In genomic region chr7:38880035-38880434, GRCh38 we compare ENCODE assay signal across 25 cellular contexts. TPM values are rescaled to one million over a fixed set of nuclear protein-coding genes. Genes with fewer than 3 reads are reported as not detected.
DNase-seq lines count a peak whose midpoint lies in the region; ATAC-seq and TF ChIP-seq lines count a peak whose summit lies in the region.
"Had no signal": no experiment of that assay in that cellular context is flagged by ENCODE, and none has a peak within 500 bp of the region (broad histone marks: within the 10 kb centered on the region; RNA-seq: fewer than 3 reads in every experiment).

No MANE protein-coding gene starts in this region.

- DNase-seq in natural killer cell (no peak), substantia nigra (lab: John Stamatoyannopoulos, UW) (no peak), NCI-H146 treated with DMSO at 0.1 percent for 48 hours (lab: John Stamatoyannopoulos, UW; ENCODE audit: unreplicated experiment) (no peak), CD14-positive monocyte (ENCODE audit: low spot score) (no peak)
- DNase-seq in natural killer cell treated with Interleukin-12 subunit alpha and Interleukin-12 subunit beta and Interleukin-15 and Interleukin-18, amount 100 ng/mL, for 72 hours (ENCODE audit: low spot score): no peak
- no peak for DNase-seq in effector memory CD8-positive, alpha-beta T cell
- no peak for DNase-seq in stimulated activated effector memory CD8-positive, alpha-beta T cell treated with anti-CD3 and anti-CD28 coated beads, Interleukin-12 subunit alpha, Interleukin-12 subunit beta, amount 100 ng/mL, for 72 hours (ENCODE audit: low spot score in 2 of 2)
- DNase-seq: 8988T; ACHN; CD4-positive, CD25-positive, alpha-beta regulatory T cell; GOT3; IMR-90; MM.1S; NCI-H1092 treated with DMSO at 0.1 percent for 48 hours; NCI-H1436 treated with DMSO at 0.1 percent for 48 hours; NCI-H1930; NCI-H446 treated with DMSO at 0.1 percent for 48 hours; NCI-H526; NK-92 treated with Interleukin-12 subunit alpha and Interleukin-12 subunit beta, amount 100 ng/mL, for 24 hours; PC-9; SJCRH30 had no signal

- peak; percentile 81 to 97 (median 91) for ATAC-seq in natural killer cell
- ATAC-seq in natural killer cell treated with Interleukin-12 subunit alpha and Interleukin-12 subunit beta and Interleukin-15 and Interleukin-18, amount 100 ng/mL, for 72 hours: no peak
- peak; percentile 87 for ATAC-seq in effector memory CD8-positive, alpha-beta T cell (replicated peaks)
- no peak for ATAC-seq in stimulated activated effector memory CD8-positive, alpha-beta T cell treated with anti-CD3 and anti-CD28 coated beads, Interleukin-12 subunit alpha, Interleukin-12 subunit beta, amount 100 ng/mL, for 72 hours
- ATAC-seq: Right ventricle myocardium inferior, SK-N-SH treated with all-trans-retinoic acid at 6 μM for 48 hours had no signal

- peak overlapping the region; percentile 3 for H3K27ac ChIP-seq in substantia nigra (ENCODE audit: low read depth, low read length, poor library complexity, severe bottlenecking)
- H3K27ac ChIP-seq: KMS-11, PC-9, SJCRH30 had no signal

- intact Hi-C loops in natural killer cell (cut with micrococcal nuclease): no loop called here
- intact Hi-C loops in CD14-positive monocyte (cut with micrococcal nuclease): no loop called here

- no peaks in the 10 kb centered on the region for H3K36me3 Mint-ChIP-seq in natural killer cell
- H3K36me3 Mint-ChIP-seq in natural killer cell treated with Interleukin-12 subunit alpha and Interleukin-12 subunit beta and Interleukin-15 and Interleukin-18, amount 100 ng/mL, for 72 hours: peaks cover 6% of the 10 kb centered on the region
- H3K36me3 Mint-ChIP-seq in brain: peaks cover 32% of the 10 kb centered on the region
- H3K36me3 Mint-ChIP-seq in effector memory CD8-positive, alpha-beta T cell (ENCODE audit: insufficient read depth): no peaks in the 10 kb centered on the region
- H3K36me3 Mint-ChIP-seq in stimulated activated effector memory CD8-positive, alpha-beta T cell treated with anti-CD3 and anti-CD28 coated beads, Interleukin-12 subunit alpha, Interleukin-12 subunit beta, amount 100 ng/mL, for 72 hours: no peaks in the 10 kb centered on the region
- peaks cover 15 to 27% of the 10 kb centered on the region in 2 donors for H3K36me3 Mint-ChIP-seq in CD14-positive monocyte

- H3K4me1 Mint-ChIP-seq in natural killer cell: peaks cover 48 to 55% of the 10 kb centered on the region in 2 donors
- H3K4me1 Mint-ChIP-seq in natural killer cell treated with Interleukin-12 subunit alpha and Interleukin-12 subunit beta and Interleukin-15 and Interleukin-18, amount 100 ng/mL, for 72 hours (ENCODE audit: low read depth in 2 of 2): peaks cover 40 to 47% of the 10 kb centered on the region in 2 donors
- H3K4me1 Mint-ChIP-seq in brain: peaks cover 46% of the 10 kb centered on the region
- peaks cover 36 to 55% of the 10 kb centered on the region in 2 donors for H3K4me1 Mint-ChIP-seq in effector memory CD8-positive, alpha-beta T cell (ENCODE audit: low read depth in 2 of 2)
- peaks cover 43% of the 10 kb centered on the region for H3K4me1 Mint-ChIP-seq in stimulated activated effector memory CD8-positive, alpha-beta T cell treated with anti-CD3 and anti-CD28 coated beads, Interleukin-12 subunit alpha, Interleukin-12 subunit beta, amount 100 ng/mL, for 72 hours
- peaks cover 22% of the 10 kb centered on the region for H3K4me1 Mint-ChIP-seq in CD14-positive monocyte

- H3K4me3 Mint-ChIP-seq in natural killer cell (no peak overlapping the region), brain (peak overlapping the region in 1 of 5 experiments; percentile 26), CD14-positive monocyte (no peak overlapping the region)
- no peak overlapping the region for H3K4me3 Mint-ChIP-seq in natural killer cell treated with Interleukin-12 subunit alpha and Interleukin-12 subunit beta and Interleukin-15 and Interleukin-18, amount 100 ng/mL, for 72 hours
- no peak overlapping the region for H3K4me3 Mint-ChIP-seq in effector memory CD8-positive, alpha-beta T cell
- no peak overlapping the region for H3K4me3 Mint-ChIP-seq in stimulated activated effector memory CD8-positive, alpha-beta T cell treated with anti-CD3 and anti-CD28 coated beads, Interleukin-12 subunit alpha, Interleukin-12 subunit beta, amount 100 ng/mL, for 72 hours
- H3K4me3 Mint-ChIP-seq: CD4-positive, CD25-positive, alpha-beta regulatory T cell had no signal

- H3K27ac Mint-ChIP-seq in natural killer cell: peak overlapping the region; percentile 63 to 80
- H3K27ac Mint-ChIP-seq in natural killer cell treated with Interleukin-12 subunit alpha and Interleukin-12 subunit beta and Interleukin-15 and Interleukin-18, amount 100 ng/mL, for 72 hours: no peak overlapping the region
- H3K27ac Mint-ChIP-seq in brain: peak overlapping the region; percentile 19 to 85 (median 39)
- peak overlapping the region in 1 of 2 donors; percentile 75 for H3K27ac Mint-ChIP-seq in effector memory CD8-positive, alpha-beta T cell
- H3K27ac Mint-ChIP-seq in stimulated activated effector memory CD8-positive, alpha-beta T cell treated with anti-CD3 and anti-CD28 coated beads, Interleukin-12 subunit alpha, Interleukin-12 subunit beta, amount 100 ng/mL, for 72 hours: no peak overlapping the region
- H3K27ac Mint-ChIP-seq in CD14-positive monocyte: no peak overlapping the region
- H3K27ac Mint-ChIP-seq: CD4-positive, CD25-positive, alpha-beta regulatory T cell had no signal

- H3K9me3 Mint-ChIP-seq in natural killer cell (no peaks in the 10 kb centered on the region), brain (no peaks in the 10 kb centered on the region), CD14-positive monocyte (no peaks in the 10 kb centered on the region)
- H3K9me3 Mint-ChIP-seq in natural killer cell treated with Interleukin-12 subunit alpha and Interleukin-12 subunit beta and Interleukin-15 and Interleukin-18, amount 100 ng/mL, for 72 hours: no peaks in the 10 kb centered on the region
- no peaks in the 10 kb centered on the region for H3K9me3 Mint-ChIP-seq in effector memory CD8-positive, alpha-beta T cell
- H3K9me3 Mint-ChIP-seq in stimulated activated effector memory CD8-positive, alpha-beta T cell treated with anti-CD3 and anti-CD28 coated beads, Interleukin-12 subunit alpha, Interleukin-12 subunit beta, amount 100 ng/mL, for 72 hours: no peaks in the 10 kb centered on the region

- TF ChIP-seq CTCF in natural killer cell (IDR thresholded peaks at IDR 0.05): no peak
- no peak for TF ChIP-seq CTCF in brain (conservative IDR thresholded peaks at IDR 0.05)
- no peak for TF ChIP-seq CTCF in CD14-positive monocyte (IDR thresholded peaks at IDR 0.05)

- H3K27me3 Mint-ChIP-seq in natural killer cell (ENCODE audit: low read depth in 2 of 2) (no peaks in the 10 kb centered on the region), brain (no peaks in the 10 kb centered on the region), CD14-positive monocyte (ENCODE audit: low read depth in 3 of 3) (no peaks in the 10 kb centered on the region)
- no peaks in the 10 kb centered on the region for H3K27me3 Mint-ChIP-seq in natural killer cell treated with Interleukin-12 subunit alpha and Interleukin-12 subunit beta and Interleukin-15 and Interleukin-18, amount 100 ng/mL, for 72 hours
- H3K27me3 Mint-ChIP-seq in effector memory CD8-positive, alpha-beta T cell: no peaks in the 10 kb centered on the region
- H3K27me3 Mint-ChIP-seq: CD4-positive, CD25-positive, alpha-beta regulatory T cell had no signal

RNA-seq across cellular contexts. Expression of gene VPS41, which starts 29.0 kb away (rescaled TPM):
- 10 to 100 TPM; 67.3 to 81.8 (median 78.9) TPM for total RNA-seq in natural killer cell
- 10 to 100 TPM; 74.3 to 79.7 TPM for total RNA-seq in natural killer cell treated with Interleukin-12 subunit alpha and Interleukin-12 subunit beta and Interleukin-15 and Interleukin-18, amount 100 ng/mL, for 72 hours
- 32.5 TPM for polyA plus RNA-seq in brain (ENCODE audit: insufficient read depth, low read depth, low replicate concordance)
- polyA plus RNA-seq in CD14-positive monocyte: 10 to 100 TPM; 56.7 to 62.2 TPM

Comparison
In these comparisons a context has a peak if more than half of its experiments do, and no peak if none do; other contexts are left out.
1. ATAC-seq: peak in natural killer cell (3 of 3) and effector memory CD8-positive, alpha-beta T cell (single experiment); none in natural killer cell treated with Interleukin-12 subunit alpha and Interleukin-12 subunit beta and Interleukin-15 and Interleukin-18, amount 100 ng/mL, for 72 hours (0 of 2) and stimulated activated effector memory CD8-positive, alpha-beta T cell treated with anti-CD3 and anti-CD28 coated beads, Interleukin-12 subunit alpha, Interleukin-12 subunit beta, amount 100 ng/mL, for 72 hours (single experiment).
2. H3K27ac Mint-ChIP-seq: peak in natural killer cell (2 of 2) and brain (5 of 5); none in natural killer cell treated with Interleukin-12 subunit alpha and Interleukin-12 subunit beta and Interleukin-15 and Interleukin-18, amount 100 ng/mL, for 72 hours (0 of 2), stimulated activated effector memory CD8-positive, alpha-beta T cell treated with anti-CD3 and anti-CD28 coated beads, Interleukin-12 subunit alpha, Interleukin-12 subunit beta, amount 100 ng/mL, for 72 hours (single experiment) and CD14-positive monocyte (0 of 7).